25 cellular contexts compared by ENCODE assay signal in genomic region chr6:37011656-37012378, GRCh38. TPM values are rescaled to one million over a fixed set of nuclear protein-coding genes. Genes with fewer than 3 reads are reported as not detected.
A peak's percentile ranks its signal among the peaks of the same experiment; 100 is the strongest.
DNase-seq lines count a peak whose midpoint lies in the region; ATAC-seq, FAIRE-seq and TF ChIP-seq lines count a peak whose summit lies in the region.
"Had no signal": no experiment of that assay in that cellular context is flagged by ENCODE, and none has a peak within 500 bp of the region (broad histone marks: within the 10 kb centered on the region; RNA-seq: fewer than 3 reads in every experiment).

No MANE protein-coding gene starts in this region.

- H4K8ac ChIP-seq in mesenchymal stem cell (ENCODE audit: low read length): no peak overlapping the region

- TF ChIP-seq POLR2A in body of pancreas (IDR thresholded peaks at IDR 0.05): no peak
- no peak for TF ChIP-seq POLR2A in erythroblast (IDR thresholded peaks at IDR 0.05; ENCODE audit: low read length)

- no peak overlapping the region for H2BK120ac ChIP-seq in mesenchymal stem cell (ENCODE audit: low read depth, low read length)

- no peak overlapping the region for H3K4me2 ChIP-seq in mesenchymal stem cell (ENCODE audit: low read length, poor library complexity, severe bottlenecking)

- H2AFZ ChIP-seq in mesenchymal stem cell (ENCODE audit: low read depth, low read length): no peak overlapping the region
- H2AFZ ChIP-seq: parathyroid adenoma had no signal

- no peak overlapping the region for H2BK12ac ChIP-seq in mesenchymal stem cell (ENCODE audit: low read length in 2 of 2)

- H3K9ac ChIP-seq in mesenchymal stem cell (ENCODE audit: low read length): no peak overlapping the region
- H3K9ac ChIP-seq: parathyroid adenoma had no signal

- no peaks in the 10 kb centered on the region for H3K9me3 ChIP-seq in body of pancreas
- no peaks in the 10 kb centered on the region for H3K9me3 ChIP-seq in mesenchymal stem cell (ENCODE audit: control insufficient read depth, low read length)
- H3K9me3 ChIP-seq: colonic mucosa, stomach, vagina had no signal

- intact Hi-C loops in body of pancreas (cut with DNase I): loop anchor here (10.0 kb wide), 1 partner anchor 237 kb away; no protein-coding TSS in a partner anchor

- H3K36me3 ChIP-seq in body of pancreas (replicated peaks in 1 of 2; ENCODE audit: insufficient read depth in 1 of 2, low read depth in 2 of 2): no peaks in the 10 kb centered on the region
- H3K36me3 ChIP-seq in mesenchymal stem cell (ENCODE audit: control insufficient read depth in 1 of 2, insufficient read depth in 2 of 2, low read depth in 1 of 2, low read length in 2 of 2): no peaks in the 10 kb centered on the region
- H3K36me3 ChIP-seq: colonic mucosa, stomach, vagina had no signal

- H3K14ac ChIP-seq in mesenchymal stem cell (ENCODE audit: low read length in 2 of 2): no peak overlapping the region

- no peak overlapping the region for H2BK5ac ChIP-seq in mesenchymal stem cell (ENCODE audit: low read depth, low read length, poor library complexity, severe bottlenecking)

- no peak overlapping the region for H3K23ac ChIP-seq in mesenchymal stem cell (ENCODE audit: low read length in 2 of 2)

- TF ChIP-seq CTCF in AG09309 (IDR thresholded peaks at IDR 0.05; ENCODE audit: control insufficient read depth, insufficient read depth, low read depth, low read length, missing control alignments): no peak
- TF ChIP-seq CTCF in body of pancreas (IDR thresholded peaks at IDR 0.05): no peak

- ATAC-seq in body of pancreas (peak; percentile 43), GM21515 (IDR thresholded peaks at IDR 0.05; ENCODE audit: unreplicated experiment) (no peak)
- ATAC-seq: activated T-cell treated with anti-CD3 and anti-CD28 coated beads, Interleukin-2, amount 50 U/mL, for 72 hours; left colon had no signal

- DNase-seq in AG09309 (ENCODE audit: low read depth) (peak; percentile 66), LHCN-M2 (ENCODE audit: low read depth) (peak; percentile 59), body of pancreas (peak in 2 of 4 donors; percentile 19 to 20), mesenchymal stem cell (peak; percentile 68), RCC 7860 (ENCODE audit: low spot score) (no peak), erythroblast (lab: John Stamatoyannopoulos, UW) (no peak), AG08396 (ENCODE audit: low spot score) (no peak)
- DNase-seq: ACHN; activated CD4-positive, alpha-beta memory T cell treated with anti-CD3 and anti-CD28 coated beads for 36 hours; activated T-cell treated with anti-CD3 and anti-CD28 coated beads, Interleukin-2, amount 50 U/mL, for 72 hours; amniotic stem cell; colonic mucosa; hypothalamus; Karpas-422; left colon; NCI-H146; NCI-H446 treated with DMSO at 0.1 percent for 48 hours; stimulated activated CD4-positive, alpha-beta T cell treated with anti-CD3 and anti-CD28 coated beads, Interleukin-12 subunit alpha, Interleukin-12 subunit beta, amount 100 ng/mL, for 4 hours; stomach had no signal

- no peak overlapping the region for H3K4ac ChIP-seq in mesenchymal stem cell (ENCODE audit: low read depth in 1 of 2, low read length in 2 of 2)

- WGBS in body of pancreas, 2 donors: 71 to 77% methylated on average over 8 to 11 of the region's 11 CpGs
- WGBS in mesenchymal stem cell: 88% methylated on average over 11 of the region's 11 CpGs

- H4K91ac ChIP-seq in mesenchymal stem cell (ENCODE audit: low read length): no peak overlapping the region

- no peak overlapping the region for H3K4me3 ChIP-seq in AG09309 (ENCODE audit: control insufficient read depth, low read depth, low read length)
- H3K4me3 ChIP-seq in body of pancreas: no peak overlapping the region
- no peak overlapping the region for H3K4me3 ChIP-seq in mesenchymal stem cell (ENCODE audit: insufficient read depth in 1 of 2, low read depth in 1 of 2, low read length in 2 of 2)
- H3K4me3 ChIP-seq: colonic mucosa, stomach, vagina had no signal

- FAIRE-seq in RCC 7860 (lab: Jason Lieb, UNC): no peak
- FAIRE-seq: D721Med had no signal

- peak overlapping the region in 2 of 4 donors; percentile 35 to 46 for H3K27ac ChIP-seq in body of pancreas
- no peak overlapping the region for H3K27ac ChIP-seq in mesenchymal stem cell (ENCODE audit: low read length, poor library complexity, severe bottlenecking)
- H3K27ac ChIP-seq: colonic mucosa, parathyroid adenoma, stomach, vagina had no signal

- no peak overlapping the region for H3K18ac ChIP-seq in mesenchymal stem cell (ENCODE audit: low read depth in 1 of 2, low read length in 2 of 2)

- peaks cover 3% of the 10 kb centered on the region for H3K4me1 ChIP-seq in body of pancreas
- peaks cover 19% of the 10 kb centered on the region for H3K4me1 ChIP-seq in mesenchymal stem cell (ENCODE audit: control insufficient read depth, insufficient read depth, low read depth, low read length)
- H3K4me1 ChIP-seq: colonic mucosa, parathyroid adenoma, stomach, vagina had no signal

- H3K27me3 ChIP-seq in body of pancreas (no peaks in the 10 kb centered on the region), mesenchymal stem cell (ENCODE audit: control insufficient read depth in 1 of 2, insufficient read depth in 1 of 2, low read length in 2 of 2) (no peaks in the 10 kb centered on the region)
- H3K27me3 ChIP-seq: colonic mucosa, stomach, vagina had no signal

- H2AK5ac ChIP-seq in mesenchymal stem cell (ENCODE audit: low read length, severe bottlenecking): peak overlapping the region; percentile 15

- no peaks in the 10 kb centered on the region for H3K79me1 ChIP-seq in mesenchymal stem cell (replicated peaks; ENCODE audit: low read length, poor library complexity, severe bottlenecking)

- H2BK15ac ChIP-seq in mesenchymal stem cell (ENCODE audit: low read depth, poor library complexity, severe bottlenecking): no peak overlapping the region

RNA-seq across cellular contexts. Expression of gene FGD2, which starts 6.4 kb away (rescaled TPM):
- total RNA-seq in LHCN-M2 (2014; rRNA removed): not detected in 2 replicates
- polyA plus RNA-seq in LHCN-M2 (2012): not detected
- 10 to 100 TPM; 10.1 to 11.9 TPM for total RNA-seq in body of pancreas
- 0.03 TPM for polyA plus RNA-seq in mesenchymal stem cell (2013, experiment 1 of 2)
- not detected for polyA plus RNA-seq in mesenchymal stem cell (2013, experiment 2 of 2)
- total RNA-seq: epithelial cell of proximal tubule had no signal

RNA-seq across cellular contexts. Expression of gene MTCH1, which starts 25.8 kb away (rescaled TPM):
- 224 and 234 TPM in 2 replicates for total RNA-seq in LHCN-M2 (2014; rRNA removed)
- polyA plus RNA-seq in LHCN-M2 (2012): 194 TPM
- total RNA-seq in body of pancreas: 100 to 1,000 TPM; 152 to 198 TPM
- polyA plus RNA-seq in mesenchymal stem cell (2013, experiment 1 of 2): 154 TPM
- 157 TPM for polyA plus RNA-seq in mesenchymal stem cell (2013, experiment 2 of 2)

RNA-seq across cellular contexts. Expression of gene PI16, which starts 57.3 kb away (rescaled TPM):
- total RNA-seq in LHCN-M2 (2014; rRNA removed) (not detected in 2 replicates), body of pancreas (1 to 10 TPM in 1 of 2 donors, under 1 TPM in 1; 0.33 to 3.1 TPM)
- polyA plus RNA-seq in LHCN-M2 (2012): not detected
- polyA plus RNA-seq in mesenchymal stem cell (2013, experiment 1 of 2): not detected
- polyA plus RNA-seq in mesenchymal stem cell (2013, experiment 2 of 2): not detected
- total RNA-seq: epithelial cell of proximal tubule, SK-MEL-5 had no signal

Comparison
In these comparisons a context has a peak if more than half of its experiments do, and no peak if none do; other contexts are left out.
1. DNase-seq: peak in AG09309 (single experiment), LHCN-M2 (single experiment) and mesenchymal stem cell (single experiment); none in RCC 7860 (single experiment), erythroblast (0 of 2) and AG08396 (single experiment).
2. RNA of gene FGD2, which starts 6.4 kb away (total RNA-seq): 10.1 to 11.9 TPM in body of pancreas; not detected in LHCN-M2; every median in the first group is over 10 times any median in the second.